Comparison of ENCODE assay signal across 10 cellular contexts in genomic region chr3:113546414-113546893, GRCh38. TPM values are rescaled to one million over a fixed set of nuclear protein-coding genes. Genes with fewer than 3 reads are reported as not detected.
DNase-seq lines count a peak whose midpoint lies in the region; ATAC-seq, FAIRE-seq and TF ChIP-seq lines count a peak whose summit lies in the region.
"Had no signal": no experiment of that assay in that cellular context is flagged by ENCODE, and none has a peak within 500 bp of the region (broad histone marks: within the 10 kb centered on the region; RNA-seq: fewer than 3 reads in every experiment).

No MANE protein-coding gene starts in this region.

- no peak overlapping the region for H2AFZ ChIP-seq in PC-3 (ENCODE audit: low read length)
- H2AFZ ChIP-seq: parathyroid adenoma had no signal

- no peak for TF ChIP-seq CTCF in PC-3 (conservative IDR thresholded peaks at IDR 0.05; ENCODE audit: low read depth, low read length)

- no peak overlapping the region for H3K4me2 ChIP-seq in PC-3 (ENCODE audit: low read length)

- peak; percentile 83 for ATAC-seq in GM19397 (IDR thresholded peaks at IDR 0.05; ENCODE audit: unreplicated experiment)
- ATAC-seq in HG03025 (IDR thresholded peaks at IDR 0.05; ENCODE audit: low FRiP score, unreplicated experiment): peak; percentile 79
- 0 out of 2 replicates have a peak, but pooled peaks have one; percentile 15 for ATAC-seq in PC-3

- CTCF ChIA-PET in PC-3 (lab: Charles Lee): no interaction called here

- H3K27ac ChIP-seq in PC-3 (ENCODE audit: low read length): no peak overlapping the region
- H3K27ac ChIP-seq: parathyroid adenoma had no signal

- DNase-seq in GM12892 (ENCODE audit: insufficient read length) (no peak), PC-3 (no peak), erythroblast (lab: John Stamatoyannopoulos, UW) (no peak), NCI-H69 (lab: John Stamatoyannopoulos, UW) (no peak), T-helper 1 cell (no peak), DMS53 (lab: John Stamatoyannopoulos, UW) (no peak)
- DNase-seq: DMS153 had no signal

- H3K79me2 ChIP-seq in PC-3 (ENCODE audit: low read length): peaks cover 5% of the 10 kb centered on the region; the same call in 1 of the 2 replicates
- H3K79me2 ChIP-seq: parathyroid adenoma had no signal

- H3K9ac ChIP-seq in PC-3 (ENCODE audit: low read length): no peak overlapping the region
- H3K9ac ChIP-seq: parathyroid adenoma had no signal

- H3K4me3 ChIP-seq in PC-3 (ENCODE audit: low read length): no peak overlapping the region

- no peaks in the 10 kb centered on the region for H4K20me1 ChIP-seq in PC-3 (ENCODE audit: low read length)

- H3K4me1 ChIP-seq in PC-3 (ENCODE audit: insufficient read depth, low read length): peaks cover 5% of the 10 kb centered on the region
- H3K4me1 ChIP-seq: parathyroid adenoma had no signal

- no peaks in the 10 kb centered on the region for H3K27me3 ChIP-seq in PC-3 (ENCODE audit: low read length)

- TF ChIP-seq POLR2A in GM12892 (IDR thresholded peaks at IDR 0.05; ENCODE audit: low read depth, low read length): no peak
- no peak for TF ChIP-seq POLR2A in erythroblast (IDR thresholded peaks at IDR 0.05; ENCODE audit: low read length)

- H3K9me3 ChIP-seq in PC-3 (ENCODE audit: low read length): peaks cover 3% of the 10 kb centered on the region; the same call in 1 of the 2 replicates

- intact Hi-C loops in PC-3 (cut with micrococcal nuclease): no loop called here

- no TSS peak for BruUV-seq in PC-3 (replicated peaks; lab: Mats Ljungman, UMichigan)

- POLR2A ChIA-PET in PC-3 (lab: Charles Lee; ENCODE audit: unreplicated experiment): no interaction called here

- peaks cover 7% of the 10 kb centered on the region for H3K36me3 ChIP-seq in PC-3 (ENCODE audit: low read depth, low read length)

- H3F3A ChIP-seq in PC-3 (ENCODE audit: low read length, unreplicated experiment): no peaks in the 10 kb centered on the region

- FAIRE-seq in GM12892 (lab: Jason Lieb, UNC): peak; percentile 86

- H3K9me2 ChIP-seq in PC-3 (replicated peaks; ENCODE audit: low read length): no peaks in the 10 kb centered on the region

RNA-seq across cellular contexts. Expression of gene SIDT1, which starts 14.1 kb away (rescaled TPM):
- 19.2 TPM for polyA plus RNA-seq in GM12892 (2012; ENCODE audit: missing spikeins)
- 14.1 and 18.4 TPM in 2 replicates for total RNA-seq in PC-3 (2014; rRNA removed)

RNA-seq across cellular contexts. Expression of gene SPICE1, which starts 31.5 kb away (rescaled TPM):
- polyA plus RNA-seq in GM12892 (2012; ENCODE audit: missing spikeins): 8.5 TPM
- 9.0 and 18.5 TPM in 2 replicates for total RNA-seq in PC-3 (2014; rRNA removed)

Comparison
In these comparisons a context has a peak if more than half of its experiments do, and no peak if none do; other contexts are left out.
1. ATAC-seq: peak in every context shown above with its lines; median percentile 83 in GM19397; 79 in HG03025; 15 in PC-3.